ENCODE assay signal across 19 cellular contexts in the genomic region with DNA sequence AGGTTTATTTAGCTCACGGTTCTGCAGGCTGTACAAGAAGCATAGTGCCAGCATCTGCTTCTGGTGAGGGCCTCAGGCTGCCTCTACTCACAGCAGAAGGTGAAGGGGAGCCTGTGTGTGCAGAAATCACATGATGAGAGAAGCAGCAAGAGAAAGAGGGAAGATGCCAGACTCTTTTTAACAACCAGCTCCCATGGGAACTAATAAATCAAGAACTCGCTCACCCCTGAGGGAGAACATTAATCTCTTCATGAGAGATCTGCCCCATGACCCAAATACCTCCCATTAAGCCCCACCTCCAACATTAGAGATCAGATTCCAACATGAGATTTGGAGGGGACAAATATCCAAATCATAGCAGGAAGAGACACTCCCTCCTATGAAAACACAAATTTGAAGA.
DNase-seq lines count a peak whose midpoint lies in the region; ATAC-seq, FAIRE-seq and TF ChIP-seq lines count a peak whose summit lies in the region.
"Had no signal": no experiment of that assay in that cellular context is flagged by ENCODE, and none has a peak within 500 bp of the region (broad histone marks: within the 10 kb centered on the region; RNA-seq: fewer than 3 reads in every experiment).

No MANE protein-coding gene starts in this region.

- no peaks in the 10 kb centered on the region for H3K36me3 ChIP-seq in A673 (ENCODE audit: insufficient read depth, low read length, poor library complexity, severe bottlenecking)
- H3K36me3 ChIP-seq in HEK293 (ENCODE audit: control insufficient read depth in 2 of 2, insufficient read depth in 1 of 2, low read length in 2 of 2), result no peaks in the 10 kb centered on the region
- H3K36me3 ChIP-seq in K562 (ENCODE audit: control insufficient read depth, insufficient read depth, low read length), result 0 out of 3 replicates have a peak, but pooled peaks cover 5% of the 10 kb centered on the region
- no peaks in the 10 kb centered on the region for H3K36me3 ChIP-seq in osteoblast (ENCODE audit: insufficient read depth, low read length)
- H3K36me3 ChIP-seq: SJCRH30 had no signal

- in situ Hi-C loops in K562 (cut with MboI), result no loop called here

- H3K27ac Mint-ChIP-seq in activated CD4-positive, alpha-beta T cell treated with anti-CD3 and anti-CD28 coated beads for 36 hours, result no peak overlapping the region
- H3K27ac Mint-ChIP-seq: CD8-positive, alpha-beta memory T cell; HFFc6 had no signal

- H4K20me1 ChIP-seq in K562 (replicated peaks; ENCODE audit: control insufficient read depth, insufficient read depth, low read length), result no peaks in the 10 kb centered on the region
- H4K20me1 ChIP-seq in osteoblast (ENCODE audit: insufficient read depth, low read length), result no peaks in the 10 kb centered on the region

- 31% methylated on average over 2 of the region's 2 CpGs for WGBS in K562 (ENCODE audit: insufficient coverage, low coverage, missing lambda C conversion rate)

- no peak overlapping the region for H3K4me3 ChIP-seq in A673 (ENCODE audit: low read depth, low read length, poor library complexity, severe bottlenecking)
- no peak overlapping the region for H3K4me3 ChIP-seq in HEK293 (ENCODE audit: low read depth, low read length)
- H3K4me3 ChIP-seq in K562, result no peak overlapping the region
- no peak overlapping the region for H3K4me3 ChIP-seq in osteoblast (ENCODE audit: insufficient read depth, low read length)
- H3K4me3 ChIP-seq: A549, SJCRH30 had no signal

- H3K4me3 Mint-ChIP-seq in activated CD4-positive, alpha-beta T cell treated with anti-CD3 and anti-CD28 coated beads for 36 hours, result no peak overlapping the region
- H3K4me3 Mint-ChIP-seq: CD8-positive, alpha-beta memory T cell; HFFc6 had no signal

- TF ChIP-seq POLR2A in K562 (conservative IDR thresholded peaks at IDR 0.05), result no peak

- no peaks in the 10 kb centered on the region for H3K9me3 Mint-ChIP-seq in activated CD4-positive, alpha-beta T cell treated with anti-CD3 and anti-CD28 coated beads for 36 hours (ENCODE audit: low read depth)
- H3K9me3 Mint-ChIP-seq: CD8-positive, alpha-beta memory T cell; HFFc6 had no signal

- H3K79me2 ChIP-seq in K562 (ENCODE audit: control insufficient read depth, insufficient read depth, low read length) (no peaks in the 10 kb centered on the region), osteoblast (ENCODE audit: insufficient read depth, low read length) (no peaks in the 10 kb centered on the region)

- TF ChIP-seq CTCF in A673 (conservative IDR thresholded peaks at IDR 0.05; ENCODE audit: low read depth, low read length), result no peak
- TF ChIP-seq CTCF in HEK293 (tag by site-specific recombination; IDR thresholded peaks at IDR 0.05), result no peak
- no peak for TF ChIP-seq CTCF in K562 (IDR thresholded peaks at IDR 0.05 in 2 of 3, conservative IDR thresholded peaks at IDR 0.05 in 1 of 3; ENCODE audit: insufficient read depth in 2 of 3, low read depth in 1 of 3, low read length in 3 of 3)
- TF ChIP-seq CTCF in osteoblast (IDR thresholded peaks at IDR 0.05; ENCODE audit: extremely low read depth, low read depth, low read length), result no peak

- no peak overlapping the region for H3K4me2 ChIP-seq in K562 (ENCODE audit: insufficient read depth, low read length)
- no peak overlapping the region for H3K4me2 ChIP-seq in osteoblast (ENCODE audit: insufficient read depth, low read length)
- H3K4me2 ChIP-seq: A549 had no signal

- DNase-seq in A673 (ENCODE audit: low spot score) (peak; percentile 42), K562 (ENCODE audit: extremely low read depth in 1 of 4, low spot score in 3 of 4) (no peak), osteoblast (ENCODE audit: insufficient read length, low spot score, missing footprints) (no peak), LoVo (ENCODE audit: low spot score) (no peak), urothelium cell line (ENCODE audit: low spot score) (no peak)
- DNase-seq in activated CD4-positive, alpha-beta T cell treated with anti-CD3 and anti-CD28 coated beads for 36 hours, result no peak
- DNase-seq: C1 segment of cervical spinal cord; CD8-positive, alpha-beta memory T cell; DMS53; HFFc6; KG1; NCI-H187; NCI-H774; SJCRH30 had no signal

- FAIRE-seq in K562 (lab: Jason Lieb, UNC) (no peak), urothelium cell line (lab: Jason Lieb, UNC) (no peak)
- FAIRE-seq: A549, GM12892, GM18507 had no signal

- H3K27ac ChIP-seq in A673 (ENCODE audit: low read depth, low read length, poor library complexity, severe bottlenecking) (no peak overlapping the region), HEK293 (ENCODE audit: extremely low read depth, low read depth, low read length) (no peak overlapping the region), K562 (ENCODE audit: extremely low read depth, low read depth, low read length) (no peak overlapping the region), osteoblast (ENCODE audit: low read depth, low read length) (peak overlapping the region; percentile 25)
- H3K27ac ChIP-seq: A549, SJCRH30 had no signal

- peaks cover 17% of the 10 kb centered on the region for H3K36me3 Mint-ChIP-seq in activated CD4-positive, alpha-beta T cell treated with anti-CD3 and anti-CD28 coated beads for 36 hours (ENCODE audit: low read depth)

- POLR2A ChIA-PET in A673 (lab: Charles Lee; ENCODE audit: low non-redundant PET) (no interaction called here), HEK293 (lab: Yijun Ruan, JAX) (no interaction called here), K562 (lab: Yijun Ruan, JAX) (interaction anchor here (1.5 kb wide), 1 partner anchor 24 kb away, joined by 3 read pairs; no protein-coding TSS in a partner anchor)
- POLR2A ChIA-PET in activated CD4-positive, alpha-beta T cell treated with anti-CD3 and anti-CD28 coated beads for 36 hours (lab: Charles Lee), result no interaction called here

- ATAC-seq in K562 (no peak), GM19467 (IDR thresholded peaks at IDR 0.05; ENCODE audit: unreplicated experiment) (no peak)
- ATAC-seq in activated CD4-positive, alpha-beta T cell treated with anti-CD3 and anti-CD28 coated beads for 36 hours, result no peak
- ATAC-seq: A549 had no signal

- H2AFZ ChIP-seq in K562 (ENCODE audit: low read depth, low read length) (no peak overlapping the region), osteoblast (ENCODE audit: low read length) (no peak overlapping the region)

- no peak overlapping the region for H3K9ac ChIP-seq in K562 (ENCODE audit: insufficient read depth in 1 of 2, low read depth in 2 of 2, low read length in 2 of 2)

- TF ChIP-seq EP300 in K562 (IDR thresholded peaks at IDR 0.05; ENCODE audit: low read length), result no peak

- intact Hi-C loops in A673 (cut with micrococcal nuclease; ENCODE audit: unreplicated experiment) (no loop called here), K562 (cut with micrococcal nuclease) (no loop called here)
- intact Hi-C loops in activated CD4-positive, alpha-beta T cell treated with anti-CD3 and anti-CD28 coated beads for 36 hours (cut with DNase I, micrococcal nuclease), result no loop called here

- H3K27me3 ChIP-seq in A673 (replicated peaks; ENCODE audit: insufficient read depth, low read depth, low read length, poor library complexity) (no peaks in the 10 kb centered on the region), K562 (ENCODE audit: control insufficient read depth in 2 of 2, insufficient read depth in 2 of 2, low read length in 2 of 2) (no peaks in the 10 kb centered on the region), osteoblast (ENCODE audit: insufficient read depth, low read length) (no peaks in the 10 kb centered on the region)
- H3K27me3 ChIP-seq: SJCRH30 had no signal

- peaks cover 21% of the 10 kb centered on the region for H3K4me1 Mint-ChIP-seq in activated CD4-positive, alpha-beta T cell treated with anti-CD3 and anti-CD28 coated beads for 36 hours

- no TSS peak for BruUV-seq in A673 (replicated peaks; lab: Mats Ljungman, UMichigan)
- BruUV-seq in K562 (replicated peaks; lab: Mats Ljungman, UMichigan), result no TSS peak

- no peaks in the 10 kb centered on the region for H3K9me1 ChIP-seq in K562 (ENCODE audit: control insufficient read depth, insufficient read depth, low read length)

- H3K27me3 Mint-ChIP-seq in activated CD4-positive, alpha-beta T cell treated with anti-CD3 and anti-CD28 coated beads for 36 hours, result no peaks in the 10 kb centered on the region
- H3K27me3 Mint-ChIP-seq: CD8-positive, alpha-beta memory T cell had no signal

- peaks cover 9% of the 10 kb centered on the region for H3K4me1 ChIP-seq in A673 (ENCODE audit: insufficient read depth, low read length, poor library complexity, severe bottlenecking)
- H3K4me1 ChIP-seq in HEK293 (ENCODE audit: control insufficient read depth, insufficient read depth, low read length), result peaks cover 5% of the 10 kb centered on the region; the same call in 1 of the 2 replicates
- H3K4me1 ChIP-seq in K562 (replicated peaks in 1 of 2; ENCODE audit: control insufficient read depth in 2 of 2, insufficient read depth in 2 of 2, low read length in 2 of 2), result peaks cover 4 to 32% of the 10 kb centered on the region in 2 experiments; a peak in 4 of 5 replicates
- peaks cover 20% of the 10 kb centered on the region for H3K4me1 ChIP-seq in osteoblast (ENCODE audit: insufficient read depth, low read length)

- H3K9me3 ChIP-seq in A673 (ENCODE audit: low read depth, low read length, poor library complexity, severe bottlenecking), result no peaks in the 10 kb centered on the region
- H3K9me3 ChIP-seq in HEK293 (ENCODE audit: control insufficient read depth, insufficient read depth, low read depth, low read length), result no peaks in the 10 kb centered on the region
- H3K9me3 ChIP-seq in K562 (replicated peaks; ENCODE audit: control insufficient read depth, insufficient read depth, low read depth, low read length), result no peaks in the 10 kb centered on the region
- H3K9me3 ChIP-seq in osteoblast (ENCODE audit: low read depth, low read length), result no peaks in the 10 kb centered on the region
- H3K9me3 ChIP-seq: A549, SJCRH30 had no signal

- TF ChIP-seq RAD21 in K562 (CRISPR knock-in tag; conservative IDR thresholded peaks at IDR 0.05 in 1 of 2, IDR thresholded peaks at IDR 0.05 in 1 of 2), result no peak

- CTCF ChIA-PET in A673 (lab: Charles Lee) (no interaction called here), HEK293 (lab: Yijun Ruan, JAX) (no interaction called here), K562 (lab: Yijun Ruan, JAX; ENCODE audit: low intra/inter-chr PET ratio) (no interaction called here)
- CTCF ChIA-PET in activated CD4-positive, alpha-beta T cell treated with anti-CD3 and anti-CD28 coated beads for 36 hours (lab: Charles Lee), result no interaction called here

TF ChIP-seq in HEK293, 187 proteins besides CTCF, POLR2A, EP300 and RAD21 (continues in another document):
- TF ChIP-seq ZNF529 (tag by site-specific recombination; IDR thresholded peaks at IDR 0.05; ENCODE audit: insufficient replicate concordance), result no peak
- peak; percentile 60; the same call in 1 of the 2 replicates for TF ChIP-seq ZNF423 (tag by site-specific recombination; IDR thresholded peaks at IDR 0.05)
- TF ChIP-seq WT1 (tag by site-specific recombination; IDR thresholded peaks at IDR 0.05), result peak; percentile 29; the same call in 1 of the 2 replicates

TF ChIP-seq in K562, 482 proteins besides CTCF, POLR2A, EP300 and RAD21:
- no peak for TF ChIP-seq HDAC1 (IDR thresholded peaks at IDR 0.05)
- TF ChIP-seq ZNF766 (CRISPR knock-in tag; conservative IDR thresholded peaks at IDR 0.05), result peak; percentile 73; the same call in 1 of the 2 replicates
